In the genomic region with DNA sequence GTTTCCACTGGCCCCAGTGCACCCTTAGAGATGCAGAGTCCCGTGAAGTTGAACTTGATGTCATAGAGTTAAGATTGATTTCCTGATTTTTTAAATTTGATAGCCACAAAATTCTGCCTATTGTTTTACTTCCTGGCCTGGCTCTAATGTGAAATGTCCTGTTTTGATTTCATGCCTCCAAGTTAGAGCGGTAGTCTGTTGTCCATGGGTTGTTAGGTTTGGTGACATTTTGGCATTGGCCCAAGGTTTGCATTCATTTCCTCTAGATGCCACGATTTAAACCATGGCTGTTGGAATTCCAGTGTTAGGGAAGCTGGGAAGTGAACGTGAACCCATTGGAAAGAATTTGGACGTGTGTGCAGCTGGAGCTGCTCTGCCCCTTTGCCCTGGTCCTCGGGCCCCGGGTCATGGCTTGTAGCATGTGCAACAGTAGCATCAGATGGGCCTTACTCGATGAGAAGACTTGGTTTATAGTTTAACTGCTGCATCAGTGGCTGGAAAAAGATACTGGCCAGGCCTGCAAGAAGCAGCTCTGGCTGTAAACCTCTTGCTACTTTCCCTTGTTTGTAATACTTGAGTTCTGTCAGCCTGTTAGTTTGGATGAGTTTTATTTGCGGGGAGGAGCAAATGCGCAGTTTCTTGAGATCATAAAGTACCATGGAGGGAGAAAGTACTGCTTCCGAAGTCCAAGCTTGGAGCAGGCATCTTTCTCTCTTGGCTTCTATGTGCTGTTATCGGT, we compare ENCODE assay signal across 12 cellular contexts.
DNase-seq lines count a peak whose midpoint lies in the region; ATAC-seq, FAIRE-seq and TF ChIP-seq lines count a peak whose summit lies in the region.
"Had no signal": no experiment of that assay in that cellular context is flagged by ENCODE, and none has a peak within 500 bp of the region (broad histone marks: within the 10 kb centered on the region; RNA-seq: fewer than 3 reads in every experiment).

No MANE protein-coding gene starts in this region.

- H3K36me3 ChIP-seq in astrocyte (ENCODE audit: insufficient read depth, low read length), result peaks cover 3% of the 10 kb centered on the region
- H3K36me3 ChIP-seq in mucosa of descending colon (ENCODE audit: low read depth), result no peaks in the 10 kb centered on the region
- no peaks in the 10 kb centered on the region for H3K36me3 ChIP-seq in tibial nerve

- H3K9me3 Mint-ChIP-seq in activated naive CD4-positive, alpha-beta T cell treated with anti-CD3 and anti-CD28 coated beads, Interleukin-2, amount 50 U/mL, for 24 hours, result peaks cover 6% of the 10 kb centered on the region
- no peaks in the 10 kb centered on the region for H3K9me3 Mint-ChIP-seq in astrocyte (ENCODE audit: unreplicated experiment)

- H3K27me3 ChIP-seq in astrocyte (ENCODE audit: insufficient read depth, low read length) (no peaks in the 10 kb centered on the region), tibial nerve (no peaks in the 10 kb centered on the region)

- H2AFZ ChIP-seq in astrocyte (ENCODE audit: low read depth, low read length), result peak overlapping the region; percentile 44

- H3K9ac ChIP-seq in astrocyte (ENCODE audit: low read length), result peak overlapping the region; percentile 12

- no peaks in the 10 kb centered on the region for H4K20me1 ChIP-seq in astrocyte (ENCODE audit: insufficient read depth, low read length)

- H3K4me1 ChIP-seq in astrocyte (ENCODE audit: insufficient read depth, low read length), result peaks cover 18% of the 10 kb centered on the region
- no peaks in the 10 kb centered on the region for H3K4me1 ChIP-seq in mucosa of descending colon (ENCODE audit: low read depth)
- H3K4me1 ChIP-seq in tibial nerve, result peaks cover 0 to 26% (median 8%) of the 10 kb centered on the region in 4 donors

- intact Hi-C loops in mucosa of descending colon (cut with DNase I, micrococcal nuclease), result no loop called here

- peaks cover 11% of the 10 kb centered on the region for H3K36me3 Mint-ChIP-seq in activated naive CD4-positive, alpha-beta T cell treated with anti-CD3 and anti-CD28 coated beads, Interleukin-2, amount 50 U/mL, for 24 hours
- peaks cover 16% of the 10 kb centered on the region for H3K36me3 Mint-ChIP-seq in astrocyte (ENCODE audit: low read depth, unreplicated experiment)

- no peak for DNase-seq in activated naive CD4-positive, alpha-beta T cell (lab: John Stamatoyannopoulos, UW)
- DNase-seq in astrocyte (ENCODE audit: low read depth) (no peak), mucosa of descending colon (no peak), tibial nerve (ENCODE audit: low spot score in 2 of 2) (no peak), OCI-M1 (lab: John Stamatoyannopoulos, UW) (no peak)
- DNase-seq: GOT3; hypothalamus; posterior cingulate gyrus; stimulated activated CD8-positive, alpha-beta memory T cell treated with anti-CD3 and anti-CD28 coated beads, Interleukin-4, amount 100 ng/mL, for 48 hours had no signal

- TF ChIP-seq CTCF in astrocyte (IDR thresholded peaks at IDR 0.05; ENCODE audit: insufficient read depth, low read depth, low read length), result no peak
- no peak for TF ChIP-seq CTCF in mucosa of descending colon (IDR thresholded peaks at IDR 0.05)
- TF ChIP-seq CTCF in tibial nerve (IDR thresholded peaks at IDR 0.05), result no peak

- peak overlapping the region; percentile 31 for H3K27ac Mint-ChIP-seq in activated naive CD4-positive, alpha-beta T cell treated with anti-CD3 and anti-CD28 coated beads, Interleukin-2, amount 50 U/mL, for 24 hours
- H3K27ac Mint-ChIP-seq in astrocyte (ENCODE audit: unreplicated experiment), result no peak overlapping the region

- FAIRE-seq in astrocyte (lab: Jason Lieb, UNC), result no peak

- TF ChIP-seq POLR2A in tibial nerve (IDR thresholded peaks at IDR 0.05), result no peak

- no peaks in the 10 kb centered on the region for H3K27me3 Mint-ChIP-seq in activated naive CD4-positive, alpha-beta T cell treated with anti-CD3 and anti-CD28 coated beads, Interleukin-2, amount 50 U/mL, for 24 hours
- H3K27me3 Mint-ChIP-seq in astrocyte (ENCODE audit: low read depth, unreplicated experiment), result no peaks in the 10 kb centered on the region

- H3K79me2 ChIP-seq in astrocyte (ENCODE audit: insufficient read depth, low read length), result no peaks in the 10 kb centered on the region

- peak overlapping the region; percentile 82 for H3K4me2 ChIP-seq in astrocyte (ENCODE audit: low read length)

- 41 to 45% methylated on average over 12 of the region's 12 CpGs for WGBS in tibial nerve, 2 donors

- peaks cover 34% of the 10 kb centered on the region for H3K4me1 Mint-ChIP-seq in activated naive CD4-positive, alpha-beta T cell treated with anti-CD3 and anti-CD28 coated beads, Interleukin-2, amount 50 U/mL, for 24 hours
- peaks cover 28% of the 10 kb centered on the region for H3K4me1 Mint-ChIP-seq in astrocyte (ENCODE audit: low read depth, unreplicated experiment)

- no peak for TF ChIP-seq EP300 in tibial nerve (IDR thresholded peaks at IDR 0.05)

- H3K4me3 ChIP-seq in astrocyte (ENCODE audit: insufficient read depth, low read depth, low read length), result no peak overlapping the region
- H3K4me3 ChIP-seq in mucosa of descending colon, result no peak overlapping the region
- peak overlapping the region in 3 of 4 donors; percentile 2 to 29 (median 21) for H3K4me3 ChIP-seq in tibial nerve

- peak overlapping the region; percentile 85 for H3K4me3 Mint-ChIP-seq in activated naive CD4-positive, alpha-beta T cell treated with anti-CD3 and anti-CD28 coated beads, Interleukin-2, amount 50 U/mL, for 24 hours
- no peak overlapping the region for H3K4me3 Mint-ChIP-seq in astrocyte (ENCODE audit: unreplicated experiment)

- ATAC-seq in mucosa of descending colon (peak; percentile 8), HG03460 (IDR thresholded peaks at IDR 0.05; ENCODE audit: unreplicated experiment) (no peak), GM19324 (IDR thresholded peaks at IDR 0.05; ENCODE audit: low FRiP score, unreplicated experiment) (no peak)

- H3K9me3 ChIP-seq in astrocyte (ENCODE audit: insufficient read depth, low read depth, low read length) (no peaks in the 10 kb centered on the region), mucosa of descending colon (no peaks in the 10 kb centered on the region), tibial nerve (no peaks in the 10 kb centered on the region)

- H3K27ac ChIP-seq in astrocyte (ENCODE audit: low read depth, low read length) (no peak overlapping the region), tibial nerve (peak overlapping the region in 1 of 4 donors; percentile 63)

Comparison
In these comparisons a context has a peak if more than half of its experiments do, and no peak if none do; other contexts are left out.
1. H3K4me3 ChIP-seq: peak in tibial nerve (3 of 4); none in astrocyte (single experiment) and mucosa of descending colon (single experiment).